ENCODE assay signal across 8 cellular contexts in the genomic region with DNA sequence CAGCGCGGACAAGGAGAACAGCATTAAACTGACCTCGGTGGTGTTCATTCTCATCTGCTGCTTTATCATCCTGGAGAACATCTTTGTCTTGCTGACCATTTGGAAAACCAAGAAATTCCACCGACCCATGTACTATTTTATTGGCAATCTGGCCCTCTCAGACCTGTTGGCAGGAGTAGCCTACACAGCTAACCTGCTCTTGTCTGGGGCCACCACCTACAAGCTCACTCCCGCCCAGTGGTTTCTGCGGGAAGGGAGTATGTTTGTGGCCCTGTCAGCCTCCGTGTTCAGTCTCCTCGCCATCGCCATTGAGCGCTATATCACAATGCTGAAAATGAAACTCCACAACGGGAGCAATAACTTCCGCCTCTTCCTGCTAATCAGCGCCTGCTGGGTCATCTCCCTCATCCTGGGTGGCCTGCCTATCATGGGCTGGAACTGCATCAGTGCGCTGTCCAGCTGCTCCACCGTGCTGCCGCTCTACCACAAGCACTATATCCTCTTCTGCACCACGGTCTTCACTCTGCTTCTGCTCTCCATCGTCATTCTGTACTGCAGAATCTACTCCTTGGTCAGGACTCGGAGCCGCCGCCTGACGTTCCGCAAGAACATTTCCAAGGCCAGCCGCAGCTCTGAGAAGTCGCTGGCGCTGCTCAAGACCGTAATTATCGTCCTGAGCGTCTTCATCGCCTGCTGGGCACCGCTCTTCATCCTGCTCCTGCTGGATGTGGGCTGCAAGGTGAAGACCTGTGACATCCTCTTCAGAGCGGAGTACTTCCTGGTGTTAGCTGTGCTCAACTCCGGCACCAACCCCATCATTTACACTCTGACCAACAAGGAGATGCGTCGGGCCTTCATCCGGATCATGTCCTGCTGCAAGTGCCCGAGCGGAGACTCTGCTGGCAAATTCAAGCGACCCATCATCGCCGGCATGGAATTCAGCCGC. TPM values are rescaled to one million over a fixed set of nuclear protein-coding genes. Genes with fewer than 3 reads are reported as not detected.
DNase-seq lines count a peak whose midpoint lies in the region; ATAC-seq and TF ChIP-seq lines count a peak whose summit lies in the region.

No MANE protein-coding gene starts in this region.

- H3K4me3 Mint-ChIP-seq in activated naive CD8-positive, alpha-beta T cell treated with anti-CD3 and anti-CD28 coated beads, Interleukin-2, amount 50 U/mL, for 24 hours: peak overlapping the region; percentile 96
- peak overlapping the region; percentile 98 for H3K4me3 Mint-ChIP-seq in natural killer cell

- H3K27ac ChIP-seq in heart left ventricle (peak overlapping the region; percentile 63 to 99 (median 95)), uterus (peak overlapping the region; percentile 77 to 84)

- H3K4me1 Mint-ChIP-seq in activated naive CD8-positive, alpha-beta T cell treated with anti-CD3 and anti-CD28 coated beads, Interleukin-2, amount 50 U/mL, for 24 hours: peaks cover 72% of the 10 kb centered on the region
- peaks cover 79 to 84% of the 10 kb centered on the region in 2 donors for H3K4me1 Mint-ChIP-seq in natural killer cell

- H3K36me3 Mint-ChIP-seq in activated naive CD8-positive, alpha-beta T cell treated with anti-CD3 and anti-CD28 coated beads, Interleukin-2, amount 50 U/mL, for 24 hours (ENCODE audit: low read depth): peaks cover 63% of the 10 kb centered on the region
- peaks cover 36% of the 10 kb centered on the region for H3K36me3 Mint-ChIP-seq in natural killer cell

- H3K27me3 Mint-ChIP-seq in activated naive CD8-positive, alpha-beta T cell treated with anti-CD3 and anti-CD28 coated beads, Interleukin-2, amount 50 U/mL, for 24 hours: no peaks in the 10 kb centered on the region
- no peaks in the 10 kb centered on the region for H3K27me3 Mint-ChIP-seq in natural killer cell (ENCODE audit: low read depth in 2 of 2)

- WGBS in heart left ventricle, 4 donors: 42 to 67% (median 47%) methylated on average over 35 to 42 of the region's 42 CpGs

- in situ Hi-C loops in G401 (cut with HindIII; ENCODE audit: low sequenced_read_pairs): no loop called here

- no peaks in the 10 kb centered on the region for H3K27me3 ChIP-seq in heart left ventricle
- H3K27me3 ChIP-seq in uterus: peaks cover 0 to 4% of the 10 kb centered on the region in 2 donors

- no peaks in the 10 kb centered on the region for H3K9me3 ChIP-seq in heart left ventricle
- no peaks in the 10 kb centered on the region for H3K9me3 ChIP-seq in uterus

- H3K9me3 Mint-ChIP-seq in activated naive CD8-positive, alpha-beta T cell treated with anti-CD3 and anti-CD28 coated beads, Interleukin-2, amount 50 U/mL, for 24 hours: no peaks in the 10 kb centered on the region
- H3K9me3 Mint-ChIP-seq in natural killer cell: no peaks in the 10 kb centered on the region

- H3K4me3 ChIP-seq in heart left ventricle (peak overlapping the region; percentile 7 to 88 (median 73)), uterus (peak overlapping the region in 1 of 2 donors; percentile 4)

- intact Hi-C loops in heart left ventricle (cut with DNase I) (loop anchor here (2.0 to 10.0 kb wide), 18 partner anchors 38 to 319 kb away; partner anchors contain the start of gene DPH5 (in 4 of the 10)), Right ventricle myocardium superior (cut with DNase I) (loop anchor here (5.0 to 10.0 kb wide), 3 partner anchors 55 to 212 kb away; partner anchors contain the start of gene DPH5), natural killer cell (cut with micrococcal nuclease) (loop anchor here (1.0 to 5.0 kb wide), 9 partner anchors 41 to 527 kb away; no protein-coding TSS in a partner anchor), uterus (cut with DNase I; ENCODE audit: low total_unique reads) (no loop called here)

- TF ChIP-seq CTCF in heart left ventricle (IDR thresholded peaks at IDR 0.05): peak in 2 of 12 donors; percentile 5 to 35
- peak; percentile 37 for TF ChIP-seq CTCF in natural killer cell (IDR thresholded peaks at IDR 0.05)
- no peak for TF ChIP-seq CTCF in uterus (IDR thresholded peaks at IDR 0.05)

- peak in 2 of 4 donors; percentile 22 to 30 for ATAC-seq in heart left ventricle
- no peak for ATAC-seq in Right ventricle myocardium superior (ENCODE audit: poor library complexity)
- peak; percentile 31 for ATAC-seq in activated naive CD8-positive, alpha-beta T cell treated with anti-CD3 and anti-CD28 coated beads, Interleukin-2, amount 50 U/mL, for 24 hours
- peak; percentile 46 to 62 (median 55) for ATAC-seq in natural killer cell
- ATAC-seq in GM21737 (IDR thresholded peaks at IDR 0.05; ENCODE audit: unreplicated experiment): no peak

- TF ChIP-seq POLR2A in heart left ventricle (IDR thresholded peaks at IDR 0.05) (no peak), uterus (IDR thresholded peaks at IDR 0.05) (no peak)

- H3K27ac Mint-ChIP-seq in activated naive CD8-positive, alpha-beta T cell treated with anti-CD3 and anti-CD28 coated beads, Interleukin-2, amount 50 U/mL, for 24 hours: peak overlapping the region; percentile 98
- peak overlapping the region; percentile 91 to 96 for H3K27ac Mint-ChIP-seq in natural killer cell

- H3K36me3 ChIP-seq in heart left ventricle (peaks cover 0 to 51% (median 34%) of the 10 kb centered on the region in 9 donors), uterus (no peaks in the 10 kb centered on the region)

- peaks cover 0 to 63% (median 32%) of the 10 kb centered on the region in 12 donors for H3K4me1 ChIP-seq in heart left ventricle
- H3K4me1 ChIP-seq in uterus: peaks cover 0 to 4% of the 10 kb centered on the region in 2 donors

- DNase-seq in heart left ventricle (peak; percentile 32 to 56 (median 42)), Right ventricle myocardium superior (no peak), natural killer cell (peak; percentile 60), uterus (no peak), G401 (ENCODE audit: low spot score) (no peak), SHP77 treated with DMSO at 0.1 percent for 48 hours (lab: John Stamatoyannopoulos, UW) (no peak)
- DNase-seq in activated naive CD8-positive, alpha-beta T cell treated with anti-CD3 and anti-CD28 coated beads, Interleukin-2, amount 50 U/mL, for 24 hours: peak; percentile 62

RNA-seq across cellular contexts. Expression of gene S1PR1, which starts 2.5 kb away (rescaled TPM):
- total RNA-seq in heart left ventricle (100 to 1,000 TPM in 2 of 9 donors, 10 to 100 TPM in 7; 40.6 to 175 (median 61.7) TPM), Right ventricle myocardium superior (50.9 TPM), natural killer cell (100 to 1,000 TPM in 1 of 3 donors, 10 to 100 TPM in 2; 33.5 to 114 (median 80.2) TPM), uterus (10 to 100 TPM; 25.6 to 97.9 (median 64.2) TPM)
- 10 to 100 TPM; 37.0 to 60.6 TPM for polyA plus RNA-seq in heart left ventricle
- not detected in 2 replicates for total RNA-seq in G401 (2014; rRNA removed; shearing (Covaris generic))

Comparison
In these comparisons a context has a peak if more than half of its experiments do, and no peak if none do; other contexts are left out.
1. DNase-seq: peak in heart left ventricle (5 of 5), activated naive CD8-positive, alpha-beta T cell treated with anti-CD3 and anti-CD28 coated beads, Interleukin-2, amount 50 U/mL, for 24 hours (single experiment) and natural killer cell (single experiment); none in Right ventricle myocardium superior (single experiment), uterus (0 of 2), G401 (single experiment) and SHP77 treated with DMSO at 0.1 percent for 48 hours (single experiment).
2. ATAC-seq: peak in activated naive CD8-positive, alpha-beta T cell treated with anti-CD3 and anti-CD28 coated beads, Interleukin-2, amount 50 U/mL, for 24 hours (single experiment) and natural killer cell (3 of 3); none in Right ventricle myocardium superior (single experiment) and GM21737 (single experiment).
3. RNA of gene S1PR1, which starts 2.5 kb away (total RNA-seq): 33.5 to 114 TPM in natural killer cell, 25.6 to 97.9 TPM in uterus, 40.6 to 175 TPM in heart left ventricle and 50.9 TPM in Right ventricle myocardium superior (single experiment); not detected in G401; every median in the first group is over 10 times any median in the second.